23 cellular contexts compared by ENCODE assay signal in genomic region chr4:8384397-8385060, GRCh38. TPM values are rescaled to one million over a fixed set of nuclear protein-coding genes. Genes with fewer than 3 reads are reported as not detected.
A peak's percentile ranks its signal among the peaks of the same experiment; 100 is the strongest.
DNase-seq lines count a peak whose midpoint lies in the region; ATAC-seq and TF ChIP-seq lines count a peak whose summit lies in the region.
"Had no signal": no experiment of that assay in that cellular context is flagged by ENCODE, and none has a peak within 500 bp of the region (broad histone marks: within the 10 kb centered on the region; RNA-seq: fewer than 3 reads in every experiment).

No MANE protein-coding gene starts in this region.

- H3K4me3 ChIP-seq in OCI-LY1 (ENCODE audit: low read depth, low read length, poor library complexity, severe bottlenecking) (no peak overlapping the region), endodermal cell (ENCODE audit: low read length) (no peak overlapping the region), thyroid gland (replicated peaks in 1 of 3) (no peak overlapping the region)
- H3K4me3 ChIP-seq: SJSA1, stomach, tibial artery had no signal

- no peaks in the 10 kb centered on the region for H3K9me2 ChIP-seq in OCI-LY1 (ENCODE audit: low read depth, low read length)

- no peak for ATAC-seq in HG03565 (IDR thresholded peaks at IDR 0.05; ENCODE audit: unreplicated experiment)
- no peak for ATAC-seq in HG03025 (IDR thresholded peaks at IDR 0.05; ENCODE audit: low FRiP score, unreplicated experiment)
- ATAC-seq: activated CD8-positive, alpha-beta memory T cell treated with anti-CD3 and anti-CD28 coated beads, Interleukin-2, amount 10 ng/mL, durations not matched to agents 7 days and 5 days; PC-3; WTC11 had no signal

- H3K9ac ChIP-seq in OCI-LY1 (ENCODE audit: low read length) (peak overlapping the region; percentile 44; the same call in 1 of the 2 replicates), endodermal cell (ENCODE audit: extremely low read depth, low read length, poor library complexity, severe bottlenecking) (no peak overlapping the region)

- no peaks in the 10 kb centered on the region for H3K9me3 ChIP-seq in OCI-LY1 (ENCODE audit: low read length)
- H3K9me3 ChIP-seq in endodermal cell (ENCODE audit: control insufficient read depth, low read length): no peaks in the 10 kb centered on the region
- no peaks in the 10 kb centered on the region for H3K9me3 ChIP-seq in thyroid gland
- H3K9me3 ChIP-seq: Caco-2, SJSA1, stomach, tibial artery had no signal

- TF ChIP-seq CTCF in OCI-LY1 (IDR thresholded peaks at IDR 0.05; ENCODE audit: low read length) (no peak), endodermal cell (conservative IDR thresholded peaks at IDR 0.05) (no peak), nephron progenitor cell (IDR thresholded peaks at IDR 0.05) (no peak), thyroid gland (IDR thresholded peaks at IDR 0.05) (no peak)

- no peak overlapping the region; the same call in 1 of the 2 replicates for H3K4me2 ChIP-seq in OCI-LY1 (ENCODE audit: low read length)

- H3K4me3 Mint-ChIP-seq in endodermal cell (no peak overlapping the region), nephron progenitor cell (no peak overlapping the region)
- H3K4me3 Mint-ChIP-seq: activated CD8-positive, alpha-beta memory T cell treated with anti-CD3 and anti-CD28 coated beads, Interleukin-2, amount 10 ng/mL, durations not matched to agents 7 days and 5 days; WTC11 had no signal

- WGBS in endodermal cell (ENCODE audit: insufficient coverage in 1 of 2, insufficient read length in 1 of 2), 2 experiments: 92 to 97% methylated on average over 14 to 26 of the region's 26 CpGs
- WGBS in thyroid gland, 2 donors: 90 to 95% methylated on average over 19 to 24 of the region's 26 CpGs

- H4K20me1 ChIP-seq in OCI-LY1 (ENCODE audit: insufficient read depth, low read length): no peaks in the 10 kb centered on the region

- no peak for TF ChIP-seq POLR2A in thyroid gland (IDR thresholded peaks at IDR 0.05)

- no peaks in the 10 kb centered on the region for H3K79me2 ChIP-seq in OCI-LY1 (ENCODE audit: insufficient read depth, low read length)

- H3K4me1 ChIP-seq in OCI-LY1 (ENCODE audit: insufficient read depth, low read length, severe bottlenecking): peaks cover 44% of the 10 kb centered on the region
- no peaks in the 10 kb centered on the region for H3K4me1 ChIP-seq in endodermal cell (ENCODE audit: control insufficient read depth, insufficient read depth, low read length)
- H3K4me1 ChIP-seq in thyroid gland: peaks cover 13 to 15% of the 10 kb centered on the region in 2 donors
- H3K4me1 ChIP-seq: SJSA1, tibial artery had no signal

- H3F3A ChIP-seq in OCI-LY1 (ENCODE audit: insufficient read depth, low read length): no peaks in the 10 kb centered on the region

- no peak for DNase-seq in endodermal cell
- no peak for DNase-seq in nephron progenitor cell
- no peak for DNase-seq in thyroid gland
- no peak for DNase-seq in activated CD8-positive, alpha-beta memory T cell treated with anti-CD3 and anti-CD28 coated beads for 24 hours
- DNase-seq: activated CD4-positive, alpha-beta T cell treated with anti-CD3 and anti-CD28 coated beads, Interleukin-2, amount 50 U/mL, for 1 hour; activated CD8-positive, alpha-beta memory T cell treated with anti-CD3 and anti-CD28 coated beads, Interleukin-2, amount 10 ng/mL, durations not matched to agents 7 days and 5 days; activated naive CD4-positive, alpha-beta T cell treated with Interleukin-2 at 50 U/mL for 16 hours; Caco-2; DMS79 treated with DMSO at 0.1 percent for 48 hours; KG1; mammary epithelial cell; NCI-H1417; NCI-H2081 treated with DMSO at 0.1 percent for 48 hours; NCI-H446 treated with DMSO at 0.1 percent for 48 hours; PC-3; stomach; tibial artery had no signal

- H3K27me3 Mint-ChIP-seq in endodermal cell (ENCODE audit: insufficient read depth) (no peaks in the 10 kb centered on the region), nephron progenitor cell (ENCODE audit: low read depth, poor library complexity) (peaks cover 2% of the 10 kb centered on the region)
- H3K27me3 Mint-ChIP-seq: activated CD8-positive, alpha-beta memory T cell treated with anti-CD3 and anti-CD28 coated beads, Interleukin-2, amount 10 ng/mL, durations not matched to agents 7 days and 5 days had no signal

- H3K9me3 Mint-ChIP-seq in endodermal cell (no peaks in the 10 kb centered on the region), nephron progenitor cell (no peaks in the 10 kb centered on the region)
- H3K9me3 Mint-ChIP-seq: WTC11 had no signal

- no peaks in the 10 kb centered on the region for H3K27me3 ChIP-seq in OCI-LY1 (ENCODE audit: insufficient read depth, low read length)
- H3K27me3 ChIP-seq in endodermal cell (ENCODE audit: control insufficient read depth, insufficient read depth, low read length, poor library complexity, severe bottlenecking): no peaks in the 10 kb centered on the region
- no peaks in the 10 kb centered on the region for H3K27me3 ChIP-seq in thyroid gland
- H3K27me3 ChIP-seq: SJSA1, stomach, tibial artery had no signal

- H2AFZ ChIP-seq in OCI-LY1 (ENCODE audit: low read length): no peak overlapping the region

- H3K4me1 Mint-ChIP-seq in endodermal cell (peaks cover 2% of the 10 kb centered on the region), nephron progenitor cell (peaks cover 38% of the 10 kb centered on the region)
- H3K4me1 Mint-ChIP-seq: activated CD8-positive, alpha-beta memory T cell treated with anti-CD3 and anti-CD28 coated beads, Interleukin-2, amount 10 ng/mL, durations not matched to agents 7 days and 5 days; WTC11 had no signal

- intact Hi-C loops in thyroid gland (cut with DNase I): no loop called here

- peaks cover 30% of the 10 kb centered on the region for H3K36me3 Mint-ChIP-seq in endodermal cell (ENCODE audit: low read depth)
- H3K36me3 Mint-ChIP-seq in nephron progenitor cell (ENCODE audit: low read depth): peaks cover 16% of the 10 kb centered on the region
- H3K36me3 Mint-ChIP-seq: activated CD8-positive, alpha-beta memory T cell treated with anti-CD3 and anti-CD28 coated beads, Interleukin-2, amount 10 ng/mL, durations not matched to agents 7 days and 5 days; WTC11 had no signal

- peaks cover 6% of the 10 kb centered on the region for H3K36me3 ChIP-seq in OCI-LY1 (ENCODE audit: insufficient read depth, low read length)
- H3K36me3 ChIP-seq in endodermal cell (ENCODE audit: control insufficient read depth, insufficient read depth, low read length): peaks cover 73% of the 10 kb centered on the region
- peaks cover 13 to 29% of the 10 kb centered on the region in 2 donors for H3K36me3 ChIP-seq in thyroid gland
- H3K36me3 ChIP-seq: SJSA1 had no signal

- H3K27ac ChIP-seq in OCI-LY1 (ENCODE audit: low read depth, low read length, poor library complexity, severe bottlenecking) (peak overlapping the region; percentile 97), endodermal cell (ENCODE audit: low read depth, low read length) (no peak overlapping the region), thyroid gland (peak overlapping the region; percentile 26 to 61 (median 61))
- H3K27ac ChIP-seq: C4-2B, SJSA1, stomach, tibial artery had no signal

- H3K27ac Mint-ChIP-seq in endodermal cell (peak overlapping the region; percentile 44), nephron progenitor cell (peak overlapping the region; percentile 84)
- H3K27ac Mint-ChIP-seq: activated CD8-positive, alpha-beta memory T cell treated with anti-CD3 and anti-CD28 coated beads, Interleukin-2, amount 10 ng/mL, durations not matched to agents 7 days and 5 days had no signal

RNA-seq across cellular contexts. Expression of gene ACOX3, which starts 56.0 kb away (rescaled TPM):
- 100 to 1,000 TPM in 1 of 2 donors, 10 to 100 TPM in 1; 55.1 to 146 TPM for total RNA-seq in endodermal cell
- 23.7 TPM for polyA plus RNA-seq in endodermal cell (2013, experiment 1 of 2)
- polyA plus RNA-seq in endodermal cell (2013, experiment 2 of 2): 23.1 TPM
- 10 to 100 TPM; 28.2 to 61.8 (median 47.7) TPM for total RNA-seq in thyroid gland

RNA-seq across cellular contexts. Expression of gene TRMT44, which starts 56.0 kb away (rescaled TPM):
- total RNA-seq in endodermal cell (100 to 1,000 TPM in 1 of 2 donors, 10 to 100 TPM in 1; 45.9 to 114 TPM), thyroid gland (10 to 100 TPM; 36.4 to 56.4 (median 43.9) TPM)
- polyA plus RNA-seq in endodermal cell (2013, experiment 1 of 2): 27.2 TPM
- polyA plus RNA-seq in endodermal cell (2013, experiment 2 of 2): 32.3 TPM
